ENCODE assay signal across 29 cellular contexts in genomic region chr10:50545846-50546245, GRCh38.
"Had no signal": no experiment of that assay in that cellular context is flagged by ENCODE, and none has a peak within 500 bp of the region (broad histone marks: within the 10 kb centered on the region; RNA-seq: fewer than 3 reads in every experiment).

No MANE protein-coding gene starts in this region.

- H3K9ac ChIP-seq: parathyroid adenoma had no signal

- H2AFZ ChIP-seq: parathyroid adenoma had no signal

- ATAC-seq: esophagus mucosa, gastroesophageal sphincter, heart right ventricle, left colon, mucosa of descending colon, sciatic nerve had no signal

- H3K27ac Mint-ChIP-seq: activated CD4-positive, alpha-beta memory T cell treated with anti-CD3 and anti-CD28 coated beads for 36 hours; activated naive CD4-positive, alpha-beta T cell treated with anti-CD3 and anti-CD28 coated beads, Interleukin-2, amount 10 ng/mL, durations not matched to agents 7 days and 5 days; memory B cell; nephron progenitor cell had no signal

- H3K4me1 Mint-ChIP-seq: nephron progenitor cell had no signal

- DNase-seq: activated CD4-positive, alpha-beta memory T cell treated with anti-CD3 and anti-CD28 coated beads for 36 hours; activated CD4-positive, alpha-beta T cell treated with anti-CD3 and anti-CD28 coated beads for 4 hours; activated CD4-positive, CD25-positive, alpha-beta regulatory T cell; activated effector memory CD4-positive, alpha-beta T cell treated with Interleukin-2 at 50 U/mL for 16 hours; activated naive CD4-positive, alpha-beta T cell treated with anti-CD3 and anti-CD28 coated beads, Interleukin-2, amount 10 ng/mL, durations not matched to agents 7 days and 5 days; activated T-cell treated with anti-CD3 and anti-CD28 coated beads, Interleukin-2, amount 50 U/mL, for 48 hours; aorta; brain microvascular endothelial cell; caudate nucleus; effector memory CD4-positive, alpha-beta T cell; heart right ventricle; left colon; mucosa of descending colon; nephron progenitor cell; nucleus accumbens; small intestine; stimulated activated CD4-positive, alpha-beta T cell treated with anti-CD3 and anti-CD28 coated beads, Interleukin-2, amount 100 ng/mL, for 24 hours; stomach had no signal

- H3K36me3 ChIP-seq: brain microvascular endothelial cell, gastroesophageal sphincter, heart right ventricle, stomach, suprapubic skin, tibial nerve had no signal

- H3K9me3 ChIP-seq: gastroesophageal sphincter, stomach, suprapubic skin had no signal

- H3K27me3 ChIP-seq: brain microvascular endothelial cell, gastroesophageal sphincter, heart right ventricle, stomach, suprapubic skin, tibial nerve had no signal

- H3K9me3 Mint-ChIP-seq: memory B cell had no signal

- H3K4me3 ChIP-seq: gastroesophageal sphincter, heart right ventricle, mucosa of descending colon, stomach, suprapubic skin, tibial nerve had no signal

- H3K27ac ChIP-seq: brain microvascular endothelial cell, gastroesophageal sphincter, heart right ventricle, stomach, suprapubic skin, tibial nerve had no signal

- H3K4me3 Mint-ChIP-seq: activated CD4-positive, alpha-beta memory T cell treated with anti-CD3 and anti-CD28 coated beads for 36 hours; activated naive CD4-positive, alpha-beta T cell treated with anti-CD3 and anti-CD28 coated beads, Interleukin-2, amount 10 ng/mL, durations not matched to agents 7 days and 5 days; memory B cell; nephron progenitor cell; stimulated activated effector memory CD8-positive, alpha-beta T cell treated with anti-CD3 and anti-CD28 coated beads, Interleukin-12 subunit alpha, Interleukin-12 subunit beta, amount 100 ng/mL, for 72 hours had no signal

- FAIRE-seq: endothelial cell of umbilical vein, keratinocyte, small intestine, urothelium cell line had no signal

- H3K27me3 Mint-ChIP-seq: activated CD4-positive, alpha-beta memory T cell treated with anti-CD3 and anti-CD28 coated beads for 36 hours; activated naive CD4-positive, alpha-beta T cell treated with anti-CD3 and anti-CD28 coated beads, Interleukin-2, amount 10 ng/mL, durations not matched to agents 7 days and 5 days; memory B cell had no signal
